In genomic region chr18:10404148-10404547, GRCh38 we compare ENCODE assay signal across 14 cellular contexts. TPM values are rescaled to one million over a fixed set of nuclear protein-coding genes. Genes with fewer than 3 reads are reported as not detected.
A peak's percentile ranks its signal among the peaks of the same experiment; 100 is the strongest.
DNase-seq lines count a peak whose midpoint lies in the region; ATAC-seq and TF ChIP-seq lines count a peak whose summit lies in the region.
"Had no signal": no experiment of that assay in that cellular context is flagged by ENCODE, and none has a peak within 500 bp of the region (broad histone marks: within the 10 kb centered on the region; RNA-seq: fewer than 3 reads in every experiment).

No MANE protein-coding gene starts in this region.

- peaks cover 5% of the 10 kb centered on the region for H3K4me1 ChIP-seq in vagina

- TF ChIP-seq CTCF in vagina (IDR thresholded peaks at IDR 0.05): no peak

- H3K27ac ChIP-seq in vagina: peak overlapping the region; percentile 41

- DNase-seq in cerebellar cortex (ENCODE audit: low spot score): peak; percentile 14
- DNase-seq in head of caudate nucleus: peak in 37 of 42 donors; percentile 15 to 69 (median 46)
- peak; percentile 63 for DNase-seq in midbrain (lab: John Stamatoyannopoulos, UW)
- DNase-seq in vagina (ENCODE audit: extremely low spot score in 2 of 2): no peak
- DNase-seq in HT-29 (ENCODE audit: low spot score): no peak
- DNase-seq: activated CD4-positive, alpha-beta T cell treated with anti-CD3 and anti-CD28 coated beads, Interleukin-2, amount 50 U/mL, for 48 hours; activated naive CD4-positive, alpha-beta T cell treated with anti-CD3 and anti-CD28 coated beads for 36 hours; activated T-cell treated with anti-CD3 and anti-CD28 coated beads, Interleukin-2, amount 50 U/mL, for 1 hour; cortex of kidney; NCI-H1048; NCI-H524; SHP77 treated with DMSO at 0.1 percent for 48 hours had no signal

- no peak for TF ChIP-seq POLR2A in vagina (IDR thresholded peaks at IDR 0.05)

- H3K27me3 ChIP-seq in vagina: no peaks in the 10 kb centered on the region

- H3K9me3 ChIP-seq in vagina: no peaks in the 10 kb centered on the region

- ATAC-seq in GM19397 (IDR thresholded peaks at IDR 0.05; ENCODE audit: unreplicated experiment): no peak
- no peak for ATAC-seq in GM21528 (IDR thresholded peaks at IDR 0.05; ENCODE audit: low FRiP score, unreplicated experiment)

- no peaks in the 10 kb centered on the region for H3K36me3 ChIP-seq in vagina

- H3K4me3 ChIP-seq in vagina: no peak overlapping the region

- intact Hi-C loops in head of caudate nucleus (cut with DNase I): loop anchor here (5.0 kb wide), 1 partner anchor 113 kb away; no protein-coding TSS in a partner anchor
- intact Hi-C loops in vagina (cut with DNase I): no loop called here

RNA-seq across cellular contexts. Expression of gene APCDD1, which starts 50.3 kb away (rescaled TPM):
- 110 TPM for total RNA-seq in vagina
- total RNA-seq in HT-29 (2014; rRNA removed; shearing (Covaris generic)): not detected in 2 replicates
- total RNA-seq: activated naive CD4-positive, alpha-beta T cell treated with anti-CD3 and anti-CD28 coated beads for 36 hours had no signal

Comparison
In these comparisons a context has a peak if more than half of its experiments do, and no peak if none do; other contexts are left out.
1. DNase-seq: peak in cerebellar cortex (single experiment), head of caudate nucleus (37 of 42) and midbrain (single experiment); none in vagina (0 of 2) and HT-29 (single experiment).
2. RNA of gene APCDD1, which starts 50.3 kb away (total RNA-seq): 110 TPM in vagina (single experiment); not detected in HT-29; every median in the first group is over 100 times any median in the second.